In genomic region chr7:101733713-101734475, GRCh38 we compare ENCODE assay signal across 8 cellular contexts.
DNase-seq lines count a peak whose midpoint lies in the region; ATAC-seq and TF ChIP-seq lines count a peak whose summit lies in the region.

No MANE protein-coding gene starts in this region.

- no peaks in the 10 kb centered on the region for H3K79me2 ChIP-seq in ACC112 (ENCODE audit: control insufficient read depth, insufficient read depth, low read length, unreplicated experiment)

- DNase-seq in H7 (peak; percentile 90), SHP77 (lab: John Stamatoyannopoulos, UW) (peak; percentile 32 to 55), psoas muscle (peak; percentile 49 to 70)
- no peak for DNase-seq in activated T-helper 1 cell treated with anti-CD3 and anti-CD28 coated beads, Interleukin-12 subunit alpha, Interleukin-12 subunit beta, Interleukin-2, Interleukin-4 antibody, amounts not matched to agents 30 ng/mL and 10 ng/mL and 1 ng/mL, durations not matched to agents 14 hours and 24 hours and 36 hours (ENCODE audit: low spot score)

- H3K36me3 ChIP-seq in ACC112 (ENCODE audit: insufficient read depth, low read length) (no peaks in the 10 kb centered on the region), H7 (replicated peaks; ENCODE audit: control insufficient read depth, insufficient read depth, low read length) (no peaks in the 10 kb centered on the region), gastroesophageal sphincter (no peaks in the 10 kb centered on the region), psoas muscle (ENCODE audit: insufficient read depth in 1 of 2, low read depth in 1 of 2) (no peaks in the 10 kb centered on the region)

- TF ChIP-seq EP300 in gastroesophageal sphincter (IDR thresholded peaks at IDR 0.05), result no peak

- TF ChIP-seq CTCF in gastroesophageal sphincter (IDR thresholded peaks at IDR 0.05), result no peak
- TF ChIP-seq CTCF in psoas muscle (IDR thresholded peaks at IDR 0.05), result no peak

- no peak overlapping the region for H3K27ac ChIP-seq in ACC112 (ENCODE audit: low read depth, low read length)
- H3K27ac ChIP-seq in gastroesophageal sphincter, result peak overlapping the region; percentile 59 to 82 (median 76)
- peak overlapping the region; percentile 50 for H3K27ac ChIP-seq in psoas muscle

- intact Hi-C loops in psoas muscle (cut with DNase I), result no loop called here
- intact Hi-C loops in activated T-helper 1 cell treated with anti-CD3 and anti-CD28 coated beads, Interleukin-12 subunit alpha, Interleukin-12 subunit beta, Interleukin-2, Interleukin-4 antibody, amounts not matched to agents 30 ng/mL and 10 ng/mL and 1 ng/mL, durations not matched to agents 14 hours and 24 hours and 36 hours (cut with micrococcal nuclease), result no loop called here

- H3K36me3 Mint-ChIP-seq in activated T-helper 1 cell treated with anti-CD3 and anti-CD28 coated beads, Interleukin-12 subunit alpha, Interleukin-12 subunit beta, Interleukin-2, Interleukin-4 antibody, amounts not matched to agents 30 ng/mL and 10 ng/mL and 1 ng/mL, durations not matched to agents 14 hours and 24 hours and 36 hours (ENCODE audit: low read depth), result no peaks in the 10 kb centered on the region

- H2AFZ ChIP-seq in ACC112 (ENCODE audit: low read length, unreplicated experiment), result no peak overlapping the region

- H3K4me3 ChIP-seq in ACC112 (ENCODE audit: low read depth, low read length), result peak overlapping the region; percentile 65
- no peak overlapping the region for H3K4me3 ChIP-seq in H7 (ENCODE audit: insufficient read depth, low read depth, low read length)
- peak overlapping the region; percentile 43 to 50 for H3K4me3 ChIP-seq in gastroesophageal sphincter
- H3K4me3 ChIP-seq in psoas muscle, result peak overlapping the region; percentile 54

- ATAC-seq in gastroesophageal sphincter, result peak; percentile 67
- ATAC-seq in psoas muscle, result peak; percentile 58 to 86 (median 78)
- no peak for ATAC-seq in HG02571 (IDR thresholded peaks at IDR 0.05; ENCODE audit: unreplicated experiment)
- ATAC-seq in GM21529 (IDR thresholded peaks at IDR 0.05; ENCODE audit: unreplicated experiment), result no peak

- no peaks in the 10 kb centered on the region for H3K9me3 Mint-ChIP-seq in activated T-helper 1 cell treated with anti-CD3 and anti-CD28 coated beads, Interleukin-12 subunit alpha, Interleukin-12 subunit beta, Interleukin-2, Interleukin-4 antibody, amounts not matched to agents 30 ng/mL and 10 ng/mL and 1 ng/mL, durations not matched to agents 14 hours and 24 hours and 36 hours

- WGBS in gastroesophageal sphincter (ENCODE audit: low coverage in 1 of 2), 2 donors, result 29% methylated on average over 9 of the region's 24 CpGs; no CpG with 5 or more reads in 1 of the 2 donors
- WGBS in psoas muscle, 3 donors, result 9 to 13% (median 11%) methylated on average over 22 to 24 of the region's 24 CpGs

- H3K27ac Mint-ChIP-seq in activated T-helper 1 cell treated with anti-CD3 and anti-CD28 coated beads, Interleukin-12 subunit alpha, Interleukin-12 subunit beta, Interleukin-2, Interleukin-4 antibody, amounts not matched to agents 30 ng/mL and 10 ng/mL and 1 ng/mL, durations not matched to agents 14 hours and 24 hours and 36 hours, result no peak overlapping the region

- no peak overlapping the region for H3K4me3 Mint-ChIP-seq in activated T-helper 1 cell treated with anti-CD3 and anti-CD28 coated beads, Interleukin-12 subunit alpha, Interleukin-12 subunit beta, Interleukin-2, Interleukin-4 antibody, amounts not matched to agents 30 ng/mL and 10 ng/mL and 1 ng/mL, durations not matched to agents 14 hours and 24 hours and 36 hours

- peaks cover 2% of the 10 kb centered on the region for H3K27me3 Mint-ChIP-seq in activated T-helper 1 cell treated with anti-CD3 and anti-CD28 coated beads, Interleukin-12 subunit alpha, Interleukin-12 subunit beta, Interleukin-2, Interleukin-4 antibody, amounts not matched to agents 30 ng/mL and 10 ng/mL and 1 ng/mL, durations not matched to agents 14 hours and 24 hours and 36 hours (ENCODE audit: insufficient read depth)

- H3K9me3 ChIP-seq in gastroesophageal sphincter, result no peaks in the 10 kb centered on the region
- H3K9me3 ChIP-seq in psoas muscle, result no peaks in the 10 kb centered on the region

- H3K4me1 Mint-ChIP-seq in activated T-helper 1 cell treated with anti-CD3 and anti-CD28 coated beads, Interleukin-12 subunit alpha, Interleukin-12 subunit beta, Interleukin-2, Interleukin-4 antibody, amounts not matched to agents 30 ng/mL and 10 ng/mL and 1 ng/mL, durations not matched to agents 14 hours and 24 hours and 36 hours (ENCODE audit: low read depth), result no peaks in the 10 kb centered on the region

- H3K4me1 ChIP-seq in ACC112 (ENCODE audit: control insufficient read depth, insufficient read depth, low read length, unreplicated experiment), result peaks cover 9% of the 10 kb centered on the region
- peaks cover 0 to 25% (median 6%) of the 10 kb centered on the region in 3 donors for H3K4me1 ChIP-seq in gastroesophageal sphincter
- peaks cover 10% of the 10 kb centered on the region for H3K4me1 ChIP-seq in psoas muscle

- no peaks in the 10 kb centered on the region for H3K27me3 ChIP-seq in ACC112 (ENCODE audit: insufficient read depth, low read length)
- no peaks in the 10 kb centered on the region for H3K27me3 ChIP-seq in H7 (ENCODE audit: control insufficient read depth, insufficient read depth, low read length)
- H3K27me3 ChIP-seq in gastroesophageal sphincter, result no peaks in the 10 kb centered on the region
- H3K27me3 ChIP-seq in psoas muscle (ENCODE audit: insufficient read depth in 3 of 3, low read length in 2 of 3), result no peaks in the 10 kb centered on the region

- TF ChIP-seq POLR2A in gastroesophageal sphincter (IDR thresholded peaks at IDR 0.05), result no peak

Comparison
In these comparisons a context has a peak if more than half of its experiments do, and no peak if none do; other contexts are left out.
1. ATAC-seq: peak in gastroesophageal sphincter (single experiment) and psoas muscle (4 of 4); none in HG02571 (single experiment) and GM21529 (single experiment).